In genomic region chr11:112769573-112769972, GRCh38 we compare ENCODE assay signal across 20 cellular contexts.
"Had no signal": no experiment of that assay in that cellular context is flagged by ENCODE, and none has a peak within 500 bp of the region (broad histone marks: within the 10 kb centered on the region; RNA-seq: fewer than 3 reads in every experiment).

No MANE protein-coding gene starts in this region.

- H3K27me3 ChIP-seq: adrenal gland, colonic mucosa, ovary had no signal

- H3K9me3 ChIP-seq: adrenal gland, colonic mucosa, lower lobe of right lung, ovary, SK-N-SH, tibial artery had no signal

- H3K36me3 ChIP-seq: adrenal gland, colonic mucosa, lower lobe of right lung, ovary, tibial artery had no signal

- H3K36me3 Mint-ChIP-seq: activated naive CD4-positive, alpha-beta T cell treated with anti-CD3 and anti-CD28 coated beads, Interleukin-2, amount 50 U/mL, for 72 hours; stimulated activated effector memory CD8-positive, alpha-beta T cell treated with anti-CD3 and anti-CD28 coated beads, Interleukin-12 subunit alpha, Interleukin-12 subunit beta, amount 100 ng/mL, for 72 hours; WTC11 had no signal

- H3K4me1 Mint-ChIP-seq: activated CD4-positive, alpha-beta T cell treated with anti-CD3 and anti-CD28 coated beads for 36 hours; stimulated activated effector memory CD8-positive, alpha-beta T cell treated with anti-CD3 and anti-CD28 coated beads, Interleukin-12 subunit alpha, Interleukin-12 subunit beta, amount 100 ng/mL, for 72 hours; WTC11 had no signal

- H3K27ac Mint-ChIP-seq: activated CD4-positive, alpha-beta T cell treated with anti-CD3 and anti-CD28 coated beads for 36 hours; activated naive CD4-positive, alpha-beta T cell treated with anti-CD3 and anti-CD28 coated beads, Interleukin-2, amount 50 U/mL, for 72 hours; immature natural killer cell; stimulated activated effector memory CD8-positive, alpha-beta T cell treated with anti-CD3 and anti-CD28 coated beads, Interleukin-12 subunit alpha, Interleukin-12 subunit beta, amount 100 ng/mL, for 72 hours; T-helper 2 cell treated with Interferon-gamma antibody and Interleukin-4, amounts not matched to agents 5 μg/mL and 100 μg/mL, for 36 hours; WTC11 had no signal

- H3K4me1 ChIP-seq: adrenal gland, colonic mucosa, lower lobe of right lung, tibial artery had no signal

- H3K27ac ChIP-seq: adrenal gland, colonic mucosa, lower lobe of right lung, ovary, tibial artery had no signal

- DNase-seq: activated CD4-positive, alpha-beta T cell treated with anti-CD3 and anti-CD28 coated beads for 36 hours; activated CD4-positive, alpha-beta T cell treated with anti-CD3 and anti-CD28 coated beads, Interleukin-2, amount 50 U/mL, for 48 hours; activated gamma-delta T cell; adrenal gland; central memory CD4-positive, alpha-beta T cell; colonic mucosa; foreskin melanocyte; immature natural killer cell; kidney glomerular epithelial cell; lower lobe of right lung; ovary; stimulated activated CD4-positive, alpha-beta T cell treated with anti-CD3 and anti-CD28 coated beads, Interleukin-4, amount 100 ng/mL, for 1 hour; tibial artery had no signal

- H3K9me3 Mint-ChIP-seq: activated naive CD4-positive, alpha-beta T cell treated with anti-CD3 and anti-CD28 coated beads, Interleukin-2, amount 50 U/mL, for 72 hours; immature natural killer cell; stimulated activated effector memory CD8-positive, alpha-beta T cell treated with anti-CD3 and anti-CD28 coated beads, Interleukin-12 subunit alpha, Interleukin-12 subunit beta, amount 100 ng/mL, for 72 hours; T-helper 2 cell treated with Interferon-gamma antibody and Interleukin-4, amounts not matched to agents 5 μg/mL and 100 μg/mL, for 36 hours had no signal

- H3K4me3 Mint-ChIP-seq: activated CD4-positive, alpha-beta T cell treated with anti-CD3 and anti-CD28 coated beads for 36 hours; immature natural killer cell; stimulated activated effector memory CD8-positive, alpha-beta T cell treated with anti-CD3 and anti-CD28 coated beads, Interleukin-12 subunit alpha, Interleukin-12 subunit beta, amount 100 ng/mL, for 72 hours; T-helper 2 cell treated with Interferon-gamma antibody and Interleukin-4, amounts not matched to agents 5 μg/mL and 100 μg/mL, for 36 hours; WTC11 had no signal

- H3K4me3 ChIP-seq: adrenal gland, colonic mucosa, lower lobe of right lung, ovary, smooth muscle cell, tibial artery had no signal

- ATAC-seq: activated CD4-positive, alpha-beta T cell treated with anti-CD3 and anti-CD28 coated beads for 36 hours; activated naive CD4-positive, alpha-beta T cell treated with anti-CD3 and anti-CD28 coated beads, Interleukin-2, amount 50 U/mL, for 72 hours; lower lobe of right lung; sciatic nerve; WTC11 had no signal
